Comparison of ENCODE assay signal across 10 cellular contexts in the genomic region with DNA sequence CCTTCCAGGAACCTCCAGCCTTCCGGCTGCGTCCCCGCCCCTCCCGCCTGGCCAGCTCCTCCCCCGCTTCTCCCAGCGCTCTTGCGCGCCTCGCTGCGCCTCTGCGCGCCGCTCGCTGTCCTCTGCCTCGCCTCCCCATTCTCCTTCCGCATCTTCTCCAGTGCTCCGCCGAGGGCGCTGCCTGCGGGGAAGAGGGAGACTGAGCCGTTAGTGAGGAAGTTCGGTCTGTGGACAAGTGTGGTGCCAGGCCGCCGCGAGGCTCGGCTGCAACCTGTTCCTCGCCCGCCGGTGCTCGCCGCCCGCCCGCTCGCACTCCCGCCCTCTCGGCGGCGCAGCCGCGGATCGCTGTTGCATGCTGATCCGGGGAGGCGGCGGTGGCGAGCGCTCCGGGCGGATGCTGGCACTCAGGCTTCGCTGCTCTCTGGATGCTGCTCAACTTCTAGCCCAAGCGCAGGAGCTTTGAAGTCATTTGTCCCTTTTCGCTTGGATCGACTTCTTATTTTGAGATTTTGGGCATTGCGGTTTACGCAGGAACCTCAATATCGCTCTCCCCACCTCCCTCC. TPM values are rescaled to one million over a fixed set of nuclear protein-coding genes. Genes with fewer than 3 reads are reported as not detected.
A peak's percentile ranks its signal among the peaks of the same experiment; 100 is the strongest.
DNase-seq lines count a peak whose midpoint lies in the region; ATAC-seq and TF ChIP-seq lines count a peak whose summit lies in the region.
"Had no signal": no experiment of that assay in that cellular context is flagged by ENCODE, and none has a peak within 500 bp of the region (broad histone marks: within the 10 kb centered on the region; RNA-seq: fewer than 3 reads in every experiment).

No MANE protein-coding gene starts in this region.

- H3K4me2 ChIP-seq in H9 (ENCODE audit: insufficient read depth, insufficient read length, low read length), result peak overlapping the region; percentile 85

- H2BK120ac ChIP-seq in H9 (ENCODE audit: low read depth, low read length, poor library complexity, severe bottlenecking), result no peak overlapping the region

- H3K9ac ChIP-seq in H9 (ENCODE audit: extremely low read depth, insufficient read length, low read length) (no peak overlapping the region), duodenal mucosa (ENCODE audit: low read depth in 1 of 2, low read length in 2 of 2) (no peak overlapping the region), mucosa of rectum (ENCODE audit: low read depth in 1 of 2, low read length in 2 of 2) (no peak overlapping the region)
- H3K9ac ChIP-seq: parathyroid adenoma had no signal

- H3T11ph ChIP-seq in H9 (ENCODE audit: low read length), result no peak overlapping the region

- peaks cover 0 to 4% (median 0%) of the 10 kb centered on the region in 3 experiments; a peak in 2 of 7 replicates for H3K36me3 Mint-ChIP-seq in H9 (ENCODE audit: insufficient read depth in 1 of 3, low read depth in 3 of 3)

- no peak overlapping the region for H3K4ac ChIP-seq in H9 (ENCODE audit: low read depth, low read length)

- H3K4me3 ChIP-seq in duodenal mucosa (ENCODE audit: low read depth in 1 of 2, low read length in 2 of 2) (peak overlapping the region; percentile 38 to 53), mucosa of rectum (ENCODE audit: low read length in 2 of 2) (peak overlapping the region; percentile 17 to 51), aorta (ENCODE audit: low read length in 2 of 2) (no peak overlapping the region), brain microvascular endothelial cell (ENCODE audit: low read depth, low read length) (no peak overlapping the region)

- peaks cover 0 to 5% of the 10 kb centered on the region in 2 experiments; a peak in 2 of 5 replicates for H3K9me3 Mint-ChIP-seq in H9

- H3K23ac ChIP-seq in H9 (ENCODE audit: insufficient read length, low read depth, low read length), result no peak overlapping the region

- no peak overlapping the region for H4K91ac ChIP-seq in H9 (ENCODE audit: insufficient read length, low read depth, low read length)

- no peak overlapping the region for H2BK15ac ChIP-seq in H9 (ENCODE audit: low read depth, low read length)

- no peaks in the 10 kb centered on the region for H4K20me1 ChIP-seq in H9 (ENCODE audit: control insufficient read depth, insufficient read depth, insufficient read length)

- peaks cover 78% of the 10 kb centered on the region for H3K27me3 Mint-ChIP-seq in H9 (ENCODE audit: low read depth)

- no peak overlapping the region for H3K27ac ChIP-seq in H9 (ENCODE audit: insufficient read length, low read depth, low read length)
- no peak overlapping the region for H3K27ac ChIP-seq in duodenal mucosa (ENCODE audit: low read depth, low read length)
- no peak overlapping the region for H3K27ac ChIP-seq in mucosa of rectum (ENCODE audit: low read depth in 2 of 2, low read length in 2 of 2)
- no peak overlapping the region for H3K27ac ChIP-seq in aorta (ENCODE audit: low read depth in 1 of 2, low read length in 2 of 2)
- H3K27ac ChIP-seq in brain microvascular endothelial cell, result no peak overlapping the region
- H3K27ac ChIP-seq: parathyroid adenoma had no signal

- WGBS in H9 (ENCODE audit: extremely low coverage, insufficient read length, low lambda C conversion rate), result no CpG with 5 or more reads among the region's 55 CpGs
- 1 to 2% methylated on average over 49 to 55 of the region's 55 CpGs for WGBS in aorta, 2 donors

- TF ChIP-seq CTCF in GM13976 (IDR thresholded peaks at IDR 0.05; ENCODE audit: borderline replicate concordance, control extremely low read depth, extremely low read depth, insufficient read depth, missing control alignments), result no peak
- TF ChIP-seq CTCF in H9 (conservative IDR thresholded peaks at IDR 0.05), result no peak; the same call in 2 of the 3 replicates
- no peak for TF ChIP-seq CTCF in brain microvascular endothelial cell (IDR thresholded peaks at IDR 0.05; ENCODE audit: low read depth, low read length, missing control alignments)

- H3K14ac ChIP-seq in H9 (ENCODE audit: insufficient read depth, low read length), result no peak overlapping the region

- H4K5ac ChIP-seq in H9 (ENCODE audit: insufficient read length, low read depth, low read length), result no peak overlapping the region

- no peaks in the 10 kb centered on the region for H3K79me2 ChIP-seq in H9 (ENCODE audit: insufficient read depth, low read length)
- H3K79me2 ChIP-seq: parathyroid adenoma had no signal

- H3K36me3 ChIP-seq in duodenal mucosa (ENCODE audit: control insufficient read depth in 1 of 2, insufficient read depth in 2 of 2, low read length in 2 of 2) (no peaks in the 10 kb centered on the region), mucosa of rectum (ENCODE audit: control insufficient read depth in 2 of 2, insufficient read depth in 2 of 2, low read length in 2 of 2) (no peaks in the 10 kb centered on the region), aorta (ENCODE audit: control insufficient read depth in 1 of 2, insufficient read depth in 2 of 2, low read length in 1 of 2) (no peaks in the 10 kb centered on the region), brain microvascular endothelial cell (replicated peaks) (no peaks in the 10 kb centered on the region)

- H3K23me2 ChIP-seq in H9 (ENCODE audit: insufficient read length, low read depth, low read length, poor library complexity, severe bottlenecking), result peaks cover 13% of the 10 kb centered on the region

- H3K56ac ChIP-seq in H9 (ENCODE audit: insufficient read length, low read depth, low read length), result no peak overlapping the region

- in situ Hi-C loops in GM13976 (cut with MboI; ENCODE audit: low sequenced_read_pairs, unreplicated experiment), result loop anchor here (5.0 kb wide), 1 partner anchor 565 kb away; no protein-coding TSS in a partner anchor
- in situ Hi-C loops in brain microvascular endothelial cell (cut with HindIII; ENCODE audit: low pct_ligation_motif_present, low sequenced_read_pairs), result no loop called here

- DNase-seq in GM13976 (ENCODE audit: low spot score), result peak; percentile 85
- peak; percentile 74 for DNase-seq in H9
- peak; percentile 89 for DNase-seq in NCI-H345 (lab: John Stamatoyannopoulos, UW)
- peak; percentile 49 to 78 for DNase-seq in aorta
- DNase-seq in brain microvascular endothelial cell, result no peak
- DNase-seq in COLO829 (ENCODE audit: low spot score), result no peak

- no peak for ATAC-seq in aorta (ENCODE audit: low FRiP score)

- no peak overlapping the region for H4K8ac ChIP-seq in H9 (replicated peaks; ENCODE audit: insufficient read length, low read depth, low read length)

- no peak overlapping the region for H2BK20ac ChIP-seq in H9 (ENCODE audit: low read depth, low read length, poor library complexity, severe bottlenecking)

- H3K27me3 ChIP-seq in H9 (ENCODE audit: insufficient read depth, low read length) (peaks cover 46% of the 10 kb centered on the region), duodenal mucosa (ENCODE audit: control insufficient read depth in 1 of 2, insufficient read depth in 2 of 2, low read length in 2 of 2) (peaks cover 45 to 47% of the 10 kb centered on the region in 2 donors), mucosa of rectum (ENCODE audit: control insufficient read depth in 2 of 2, insufficient read depth in 2 of 2, low read length in 2 of 2) (peaks cover 34 to 41% of the 10 kb centered on the region in 2 donors), aorta (ENCODE audit: control insufficient read depth in 1 of 2, insufficient read depth in 2 of 2, low read length in 1 of 2) (no peaks in the 10 kb centered on the region), brain microvascular endothelial cell (replicated peaks) (peaks cover 53% of the 10 kb centered on the region)

- intact Hi-C loops in aorta (cut with DNase I), result loop anchor here (10.0 kb wide), 2 partner anchors 572 to 602 kb away; no protein-coding TSS in a partner anchor

- H2AFZ ChIP-seq in H9 (ENCODE audit: low read length), result no peak overlapping the region
- H2AFZ ChIP-seq: parathyroid adenoma had no signal

- no peak overlapping the region for H2BK5ac ChIP-seq in H9 (ENCODE audit: insufficient read length, low read length)

- no peak overlapping the region for H2BK12ac ChIP-seq in H9 (ENCODE audit: insufficient read length, low read depth, low read length)

- H2AK5ac ChIP-seq in H9 (ENCODE audit: insufficient read length, low read length), result no peak overlapping the region

- H3K18ac ChIP-seq in H9 (ENCODE audit: insufficient read length, low read depth, low read length), result no peak overlapping the region

- H3K4me1 Mint-ChIP-seq in H9, result peaks cover 25 to 34% of the 10 kb centered on the region in 2 experiments

- H3K27ac Mint-ChIP-seq in H9, result no peak overlapping the region

- H3K4me1 ChIP-seq in H9 (ENCODE audit: insufficient read depth, low read length) (no peaks in the 10 kb centered on the region), duodenal mucosa (ENCODE audit: control insufficient read depth in 1 of 2, insufficient read depth in 2 of 2, low read length in 2 of 2) (peaks cover 0 to 5% of the 10 kb centered on the region in 2 donors), mucosa of rectum (ENCODE audit: control insufficient read depth in 2 of 2, insufficient read depth in 2 of 2, low read length in 2 of 2) (no peaks in the 10 kb centered on the region), aorta (ENCODE audit: control insufficient read depth in 1 of 2, insufficient read depth in 2 of 2, low read length in 2 of 2) (no peaks in the 10 kb centered on the region)
- H3K4me1 ChIP-seq: parathyroid adenoma had no signal

- no peaks in the 10 kb centered on the region for H3K9me3 ChIP-seq in H9 (ENCODE audit: control insufficient read depth, low read depth, low read length)
- no peaks in the 10 kb centered on the region for H3K9me3 ChIP-seq in duodenal mucosa (ENCODE audit: control insufficient read depth in 1 of 2, low read length in 2 of 2)
- H3K9me3 ChIP-seq in mucosa of rectum (ENCODE audit: control insufficient read depth in 2 of 2, low read length in 2 of 2), result peaks cover 0 to 2% of the 10 kb centered on the region in 2 donors
- H3K9me3 ChIP-seq in aorta (ENCODE audit: control insufficient read depth, low read length), result no peaks in the 10 kb centered on the region

- H3K79me1 ChIP-seq in H9 (ENCODE audit: insufficient read depth, low read depth, low read length, poor library complexity, severe bottlenecking), result no peaks in the 10 kb centered on the region

- peak overlapping the region; percentile 63 to 88 for H3K4me3 Mint-ChIP-seq in H9

RNA-seq across cellular contexts. Expression of gene CACNA1E, which starts 0.7 kb away (rescaled TPM):
- 0.46 and 0.55 TPM in 2 replicates for total RNA-seq in H9 (2021)
- under 1 TPM; 0.06 to 0.19 TPM for total RNA-seq in aorta
- not detected for polyA plus RNA-seq in aorta
- total RNA-seq: RPMI7951 had no signal

Comparison
In these comparisons a context has a peak if more than half of its experiments do, and no peak if none do; other contexts are left out.
1. DNase-seq: peak in GM13976 (single experiment), H9 (single experiment), NCI-H345 (single experiment) and aorta (2 of 2); none in brain microvascular endothelial cell (single experiment) and COLO829 (single experiment).
2. H3K4me3 ChIP-seq: peak in duodenal mucosa (2 of 2) and mucosa of rectum (2 of 2); none in aorta (0 of 2) and brain microvascular endothelial cell (single experiment).